21 cellular contexts compared by ENCODE assay signal in the genomic region with DNA sequence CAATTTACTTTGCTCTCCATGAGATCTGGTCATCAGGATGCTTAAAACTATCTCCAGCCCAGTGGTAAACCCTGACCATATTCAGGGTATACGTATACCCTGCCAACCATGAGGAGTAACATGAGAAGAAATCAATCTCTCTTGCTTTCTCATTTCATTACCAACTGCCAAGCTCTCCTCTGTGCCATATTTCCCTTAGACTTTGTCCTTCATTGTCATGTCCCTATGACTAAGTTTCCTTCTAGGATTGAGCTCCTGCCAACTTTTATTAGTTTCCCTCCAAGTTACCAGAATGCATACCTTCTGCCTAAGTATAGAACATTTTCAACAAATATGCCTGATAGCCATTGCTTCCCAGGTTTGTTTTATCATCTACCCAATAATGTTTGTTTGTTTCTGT.
DNase-seq lines count a peak whose midpoint lies in the region; ATAC-seq and TF ChIP-seq lines count a peak whose summit lies in the region.
"Had no signal": no experiment of that assay in that cellular context is flagged by ENCODE, and none has a peak within 500 bp of the region (broad histone marks: within the 10 kb centered on the region; RNA-seq: fewer than 3 reads in every experiment).

No MANE protein-coding gene starts in this region.

- TF ChIP-seq RAD21 in SK-N-SH (IDR thresholded peaks at IDR 0.05; ENCODE audit: low read length), result no peak

- no peaks in the 10 kb centered on the region; the same call in 1 of the 2 replicates for H3K9me3 ChIP-seq in SK-N-SH
- no peaks in the 10 kb centered on the region for H3K9me3 ChIP-seq in PC-3 (ENCODE audit: low read length)
- H3K9me3 ChIP-seq: MG63 had no signal

- H3K79me2 ChIP-seq in SK-N-SH (ENCODE audit: insufficient read depth), result no peaks in the 10 kb centered on the region
- no peaks in the 10 kb centered on the region for H3K79me2 ChIP-seq in PC-3 (ENCODE audit: low read length)

- H3K36me3 ChIP-seq in SK-N-SH (replicated peaks in 1 of 2; ENCODE audit: control insufficient read depth in 1 of 2, insufficient read depth in 2 of 2, low read length in 1 of 2), result no peaks in the 10 kb centered on the region
- no peaks in the 10 kb centered on the region for H3K36me3 ChIP-seq in PC-3 (ENCODE audit: low read depth, low read length)
- H3K36me3 ChIP-seq: MG63 had no signal

- peaks cover 11% of the 10 kb centered on the region for H3K4me1 Mint-ChIP-seq in activated CD4-positive, alpha-beta T cell treated with anti-CD3 and anti-CD28 coated beads, Interleukin-2, amount 10 ng/mL, durations not matched to agents 7 days and 5 days
- H3K4me1 Mint-ChIP-seq: GM23338 had no signal

- no peak overlapping the region for H3K9ac ChIP-seq in SK-N-SH
- no peak overlapping the region for H3K9ac ChIP-seq in PC-3 (ENCODE audit: low read length)

- H3K27ac ChIP-seq in SK-N-SH (ENCODE audit: low read depth in 2 of 2, low read length in 1 of 2) (no peak overlapping the region), PC-3 (ENCODE audit: low read length) (no peak overlapping the region)
- H3K27ac ChIP-seq: SK-N-MC had no signal

- H3K9me2 ChIP-seq in SK-N-SH, result no peaks in the 10 kb centered on the region
- H3K9me2 ChIP-seq in PC-3 (replicated peaks; ENCODE audit: low read length), result no peaks in the 10 kb centered on the region

- intact Hi-C loops in PC-3 (cut with micrococcal nuclease) (loop anchor here (10.0 kb wide), 1 partner anchor 164 kb away; no protein-coding TSS in a partner anchor), left colon (cut with DNase I, micrococcal nuclease) (no loop called here)

- H3K4me1 ChIP-seq in SK-N-SH (ENCODE audit: control insufficient read depth in 1 of 2, insufficient read depth in 2 of 2, low read depth in 1 of 2, low read length in 1 of 2) (no peaks in the 10 kb centered on the region), PC-3 (ENCODE audit: insufficient read depth, low read length) (no peaks in the 10 kb centered on the region)

- DNase-seq in SK-N-SH, result no peak
- peak; percentile 41 for DNase-seq in PC-3
- no peak for DNase-seq in left colon
- no peak for DNase-seq in activated CD4-positive, alpha-beta T cell treated with anti-CD3 and anti-CD28 coated beads, Interleukin-2, amount 10 ng/mL, durations not matched to agents 7 days and 5 days
- no peak for DNase-seq in NK-92 (lab: John Stamatoyannopoulos, UW; ENCODE audit: unreplicated experiment)
- DNase-seq: DND-41, HCEC 1CT, Kasumi-1, MG63, NCI-H1048, NCI-H1417 treated with DMSO at 0.1 percent for 48 hours, NCI-H187, NCI-H226, NCI-H524 treated with DMSO at 0.1 percent for 48 hours, OCI-M1, Right ventricle myocardium superior had no signal

- H3F3A ChIP-seq in SK-N-SH (replicated peaks; ENCODE audit: insufficient read depth), result no peaks in the 10 kb centered on the region
- H3F3A ChIP-seq in PC-3 (ENCODE audit: low read length, unreplicated experiment), result no peaks in the 10 kb centered on the region

- H3K27me3 Mint-ChIP-seq in activated CD4-positive, alpha-beta T cell treated with anti-CD3 and anti-CD28 coated beads, Interleukin-2, amount 10 ng/mL, durations not matched to agents 7 days and 5 days, result no peaks in the 10 kb centered on the region

- TF ChIP-seq CTCF in SK-N-SH (IDR thresholded peaks at IDR 0.05) (no peak), PC-3 (conservative IDR thresholded peaks at IDR 0.05; ENCODE audit: low read depth, low read length) (no peak)

- no peak overlapping the region for H3K4me3 Mint-ChIP-seq in activated CD4-positive, alpha-beta T cell treated with anti-CD3 and anti-CD28 coated beads, Interleukin-2, amount 10 ng/mL, durations not matched to agents 7 days and 5 days
- H3K4me3 Mint-ChIP-seq: B cell, GM23338 had no signal

- H4K20me1 ChIP-seq in SK-N-SH (ENCODE audit: insufficient read depth) (no peaks in the 10 kb centered on the region), PC-3 (ENCODE audit: low read length) (no peaks in the 10 kb centered on the region)

- BruUV-seq in PC-3 (replicated peaks; lab: Mats Ljungman, UMichigan), result no TSS peak

- no peak overlapping the region for H2AFZ ChIP-seq in SK-N-SH (ENCODE audit: low read depth)
- no peak overlapping the region for H2AFZ ChIP-seq in PC-3 (ENCODE audit: low read length)
- H2AFZ ChIP-seq: GM23338 had no signal

- H3K27me3 ChIP-seq in SK-N-SH (ENCODE audit: insufficient read depth) (no peaks in the 10 kb centered on the region), PC-3 (ENCODE audit: low read length) (no peaks in the 10 kb centered on the region)
- H3K27me3 ChIP-seq: MG63 had no signal

- no peak overlapping the region for H3K27ac Mint-ChIP-seq in activated CD4-positive, alpha-beta T cell treated with anti-CD3 and anti-CD28 coated beads, Interleukin-2, amount 10 ng/mL, durations not matched to agents 7 days and 5 days
- H3K27ac Mint-ChIP-seq: B cell, GM23338 had no signal

- ATAC-seq in SK-N-SH treated with all-trans-retinoic acid at 6 μM for 48 hours, result peak; percentile 46
- ATAC-seq in PC-3, result peak; percentile 66
- peak; percentile 62 for ATAC-seq in left colon
- ATAC-seq in HG03565 (IDR thresholded peaks at IDR 0.05; ENCODE audit: unreplicated experiment), result no peak
- ATAC-seq: GM23338 had no signal

- H3K4me2 ChIP-seq in SK-N-SH, result no peak overlapping the region
- no peak overlapping the region for H3K4me2 ChIP-seq in PC-3 (ENCODE audit: low read length)
- H3K4me2 ChIP-seq: GM23338 had no signal

- TF ChIP-seq EP300 in SK-N-SH (IDR thresholded peaks at IDR 0.05; ENCODE audit: borderline replicate concordance in 1 of 2, low read depth in 1 of 2, low read length in 1 of 2), result no peak

- no peaks in the 10 kb centered on the region for H3K36me3 Mint-ChIP-seq in activated CD4-positive, alpha-beta T cell treated with anti-CD3 and anti-CD28 coated beads, Interleukin-2, amount 10 ng/mL, durations not matched to agents 7 days and 5 days (ENCODE audit: low read depth)

- no peak overlapping the region for H3K4me3 ChIP-seq in SK-N-SH (ENCODE audit: low read depth in 2 of 2, low read length in 1 of 2)
- H3K4me3 ChIP-seq in PC-3 (ENCODE audit: low read length), result no peak overlapping the region
- H3K4me3 ChIP-seq: GM23338, MG63, SK-N-MC had no signal

- H3K9me3 Mint-ChIP-seq in activated CD4-positive, alpha-beta T cell treated with anti-CD3 and anti-CD28 coated beads, Interleukin-2, amount 10 ng/mL, durations not matched to agents 7 days and 5 days, result no peaks in the 10 kb centered on the region
- H3K9me3 Mint-ChIP-seq: GM23338 had no signal

- POLR2A ChIA-PET in SK-N-SH (lab: Yijun Ruan, JAX), result no interaction called here
- POLR2A ChIA-PET in PC-3 (lab: Charles Lee; ENCODE audit: unreplicated experiment), result no interaction called here
- POLR2A ChIA-PET in activated CD4-positive, alpha-beta T cell treated with anti-CD3 and anti-CD28 coated beads, Interleukin-2, amount 10 ng/mL, durations not matched to agents 7 days and 5 days (lab: Charles Lee), result no interaction called here

- WGBS in SK-N-SH (ENCODE audit: low lambda C conversion rate), result 7% methylated on average over 1 of the region's 1 CpG

- CTCF ChIA-PET in SK-N-SH (lab: Yijun Ruan, JAX) (no interaction called here), PC-3 (lab: Charles Lee) (no interaction called here)
- CTCF ChIA-PET in activated CD4-positive, alpha-beta T cell treated with anti-CD3 and anti-CD28 coated beads, Interleukin-2, amount 10 ng/mL, durations not matched to agents 7 days and 5 days (lab: Charles Lee), result interaction anchor here (1.1 kb wide), 1 partner anchor 275 kb away, joined by 3 read pairs; no protein-coding TSS in a partner anchor

TF ChIP-seq in SK-N-SH treated with all-trans-retinoic acid at 6 μM for 48 hours, 23 proteins besides CTCF, POLR2A, EP300 and RAD21:
- TF ChIP-seq, protein P1, sequence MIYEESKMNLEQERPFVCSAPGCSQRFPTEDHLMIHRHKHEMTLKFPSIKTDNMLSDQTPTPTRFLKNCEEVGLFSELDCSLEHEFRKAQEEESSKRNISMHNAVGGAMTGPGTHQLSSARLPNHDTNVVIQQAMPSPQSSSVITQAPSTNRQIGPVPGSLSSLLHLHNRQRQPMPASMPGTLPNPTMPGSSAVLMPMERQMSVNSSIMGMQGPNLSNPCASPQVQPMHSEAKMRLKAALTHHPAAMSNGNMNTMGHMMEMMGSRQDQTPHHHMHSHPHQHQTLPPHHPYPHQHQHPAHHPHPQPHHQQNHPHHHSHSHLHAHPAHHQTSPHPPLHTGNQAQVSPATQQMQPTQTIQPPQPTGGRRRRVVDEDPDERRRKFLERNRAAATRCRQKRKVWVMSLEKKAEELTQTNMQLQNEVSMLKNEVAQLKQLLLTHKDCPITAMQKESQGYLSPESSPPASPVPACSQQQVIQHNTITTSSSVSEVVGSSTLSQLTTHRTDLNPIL (CRISPR knock-in tag; IDR thresholded peaks at IDR 0.05; ENCODE audit: low read depth), result no peak
- TF ChIP-seq GLIS3 (CRISPR knock-in tag; IDR thresholded peaks at IDR 0.05) (no peak), ZFP3 (CRISPR knock-in tag; IDR thresholded peaks at IDR 0.05) (no peak), ZNF565 (CRISPR knock-in tag; conservative IDR thresholded peaks at IDR 0.05; ENCODE audit: low read depth) (no peak), ZFP30 (CRISPR knock-in tag; IDR thresholded peaks at IDR 0.05) (no peak), ESRRG (CRISPR knock-in tag; IDR thresholded peaks at IDR 0.05) (no peak), ISL1 (CRISPR knock-in tag; IDR thresholded peaks at IDR 0.05) (no peak)
TF ChIP-seq in SK-N-SH treated with all-trans-retinoic acid at 6 μM for 48 hours: peak in this region for 0.

TF ChIP-seq in SK-N-SH, 30 proteins besides CTCF, POLR2A, EP300 and RAD21:
- no peak for TF ChIP-seq CHD2 (IDR thresholded peaks at IDR 0.05; ENCODE audit: low read length, partially characterized antibody)
- no peak for TF ChIP-seq JUND (IDR thresholded peaks at IDR 0.05)
- TF ChIP-seq FOXM1 (IDR thresholded peaks at IDR 0.05; ENCODE audit: low read depth), result no peak
- TF ChIP-seq ELF1 (IDR thresholded peaks at IDR 0.05), result no peak
- no peak for TF ChIP-seq GABPA (IDR thresholded peaks at IDR 0.05; ENCODE audit: low read depth)
